ENCODE assay signal across 9 cellular contexts in the genomic region with DNA sequence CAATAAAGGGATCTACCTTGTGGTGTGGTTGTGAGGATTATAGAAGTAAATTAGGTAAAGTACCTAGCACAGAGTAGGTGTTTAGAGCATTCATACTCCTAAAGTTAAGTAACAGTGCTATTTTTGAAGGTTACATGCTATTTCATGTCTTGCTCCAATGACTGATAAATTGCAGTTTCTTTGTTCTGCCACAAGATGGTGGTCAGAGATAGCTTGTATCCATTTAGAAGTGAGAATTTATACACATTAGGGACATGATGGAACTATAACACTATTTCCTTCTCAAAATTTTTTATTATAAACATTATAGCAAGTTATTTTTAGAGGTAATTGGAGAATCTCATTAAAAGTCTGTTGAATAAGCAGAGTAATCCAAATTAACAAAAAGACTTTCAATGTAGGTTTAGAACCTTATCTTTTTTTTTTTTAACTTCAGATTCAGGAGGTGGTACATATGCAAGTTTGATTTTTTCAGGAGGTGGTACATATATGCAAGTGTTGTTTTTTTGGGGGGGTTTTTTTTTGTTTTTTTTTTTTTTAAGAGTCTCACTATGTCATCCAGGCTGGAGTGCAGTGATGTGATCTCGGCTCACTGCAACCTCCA. TPM values are rescaled to one million over a fixed set of nuclear protein-coding genes. Genes with fewer than 3 reads are reported as not detected.
DNase-seq lines count a peak whose midpoint lies in the region; ATAC-seq and TF ChIP-seq lines count a peak whose summit lies in the region.
"Had no signal": no experiment of that assay in that cellular context is flagged by ENCODE, and none has a peak within 500 bp of the region (broad histone marks: within the 10 kb centered on the region; RNA-seq: fewer than 3 reads in every experiment).

No MANE protein-coding gene starts in this region.

- TF ChIP-seq CTCF in RWPE2 (IDR thresholded peaks at IDR 0.05; ENCODE audit: poor library complexity, severe bottlenecking) (peak; percentile 87), osteocyte (IDR thresholded peaks at IDR 0.05) (peak; percentile 71)

- H3K9me3 Mint-ChIP-seq in activated CD4-positive, alpha-beta memory T cell treated with anti-CD3 and anti-CD28 coated beads, Interleukin-2, amount 10 ng/mL, durations not matched to agents 7 days and 5 days, result no peaks in the 10 kb centered on the region
- H3K9me3 Mint-ChIP-seq in activated CD4-positive, alpha-beta memory T cell treated with anti-CD3 and anti-CD28 coated beads for 36 hours, result no peaks in the 10 kb centered on the region
- H3K9me3 Mint-ChIP-seq in osteocyte (ENCODE audit: unreplicated experiment), result no peaks in the 10 kb centered on the region
- H3K9me3 Mint-ChIP-seq: activated naive CD4-positive, alpha-beta T cell treated with anti-CD3 and anti-CD28 coated beads, Interleukin-2, amount 50 U/mL, for 24 hours had no signal

- H3K27me3 ChIP-seq in RWPE2 (ENCODE audit: insufficient read depth, poor library complexity, severe bottlenecking), result no peaks in the 10 kb centered on the region

- no peaks in the 10 kb centered on the region for H3K9me3 ChIP-seq in RWPE2 (ENCODE audit: severe bottlenecking)

- no peak for TF ChIP-seq POLR2A in erythroblast (IDR thresholded peaks at IDR 0.05; ENCODE audit: low read length)

- CTCF ChIA-PET in activated CD4-positive, alpha-beta memory T cell treated with anti-CD3 and anti-CD28 coated beads, Interleukin-2, amount 10 ng/mL, durations not matched to agents 7 days and 5 days (lab: Charles Lee), result interaction anchor here (0.6 to 2.7 kb wide), 6 partner anchors 18 to 1895 kb away, joined by 3 to 11 read pairs (median 4); a partner anchor contains a TSS
- CTCF ChIA-PET in activated CD4-positive, alpha-beta memory T cell treated with anti-CD3 and anti-CD28 coated beads for 36 hours (lab: Charles Lee), result interaction anchor here (0.6 to 1.4 kb wide), 3 partner anchors 18 to 501 kb away, joined by 3 to 5 read pairs (median 4); no protein-coding TSS in a partner anchor

- H3K4me3 ChIP-seq in RWPE2 (ENCODE audit: severe bottlenecking), result no peak overlapping the region

- POLR2A ChIA-PET in activated CD4-positive, alpha-beta memory T cell treated with anti-CD3 and anti-CD28 coated beads, Interleukin-2, amount 10 ng/mL, durations not matched to agents 7 days and 5 days (lab: Charles Lee), result interaction anchor here (1.0 kb wide), 1 partner anchor 18 kb away, joined by 3 read pairs; no protein-coding TSS in a partner anchor
- POLR2A ChIA-PET in activated CD4-positive, alpha-beta memory T cell treated with anti-CD3 and anti-CD28 coated beads for 36 hours (lab: Charles Lee), result no interaction called here

- no peak overlapping the region for H3K27ac ChIP-seq in RWPE2 (ENCODE audit: poor library complexity, severe bottlenecking)

- no peak overlapping the region for H3K4me3 Mint-ChIP-seq in activated CD4-positive, alpha-beta memory T cell treated with anti-CD3 and anti-CD28 coated beads, Interleukin-2, amount 10 ng/mL, durations not matched to agents 7 days and 5 days
- no peak overlapping the region for H3K4me3 Mint-ChIP-seq in activated CD4-positive, alpha-beta memory T cell treated with anti-CD3 and anti-CD28 coated beads for 36 hours
- no peak overlapping the region for H3K4me3 Mint-ChIP-seq in osteocyte (ENCODE audit: unreplicated experiment)
- H3K4me3 Mint-ChIP-seq: activated naive CD4-positive, alpha-beta T cell treated with anti-CD3 and anti-CD28 coated beads, Interleukin-2, amount 50 U/mL, for 24 hours had no signal

- intact Hi-C loops in activated CD4-positive, alpha-beta memory T cell treated with anti-CD3 and anti-CD28 coated beads for 36 hours (cut with micrococcal nuclease), result loop anchor here (1.0 kb wide), 1 partner anchor 369 kb away; no protein-coding TSS in a partner anchor

- H3K4me1 Mint-ChIP-seq in activated CD4-positive, alpha-beta memory T cell treated with anti-CD3 and anti-CD28 coated beads, Interleukin-2, amount 10 ng/mL, durations not matched to agents 7 days and 5 days, result peaks cover 18% of the 10 kb centered on the region
- peaks cover 24% of the 10 kb centered on the region for H3K4me1 Mint-ChIP-seq in activated CD4-positive, alpha-beta memory T cell treated with anti-CD3 and anti-CD28 coated beads for 36 hours (ENCODE audit: low read depth)
- peaks cover 8% of the 10 kb centered on the region for H3K4me1 Mint-ChIP-seq in osteocyte (ENCODE audit: unreplicated experiment)

- H3K27ac Mint-ChIP-seq in activated CD4-positive, alpha-beta memory T cell treated with anti-CD3 and anti-CD28 coated beads, Interleukin-2, amount 10 ng/mL, durations not matched to agents 7 days and 5 days, result peak overlapping the region; percentile 17
- H3K27ac Mint-ChIP-seq in activated CD4-positive, alpha-beta memory T cell treated with anti-CD3 and anti-CD28 coated beads for 36 hours, result no peak overlapping the region
- H3K27ac Mint-ChIP-seq in osteocyte (ENCODE audit: unreplicated experiment), result no peak overlapping the region
- H3K27ac Mint-ChIP-seq: activated naive CD4-positive, alpha-beta T cell treated with anti-CD3 and anti-CD28 coated beads, Interleukin-2, amount 50 U/mL, for 24 hours had no signal

- no peaks in the 10 kb centered on the region for H3K27me3 Mint-ChIP-seq in activated CD4-positive, alpha-beta memory T cell treated with anti-CD3 and anti-CD28 coated beads, Interleukin-2, amount 10 ng/mL, durations not matched to agents 7 days and 5 days
- H3K27me3 Mint-ChIP-seq in activated CD4-positive, alpha-beta memory T cell treated with anti-CD3 and anti-CD28 coated beads for 36 hours, result no peaks in the 10 kb centered on the region
- H3K27me3 Mint-ChIP-seq in osteocyte (ENCODE audit: unreplicated experiment), result no peaks in the 10 kb centered on the region
- H3K27me3 Mint-ChIP-seq: activated naive CD4-positive, alpha-beta T cell treated with anti-CD3 and anti-CD28 coated beads, Interleukin-2, amount 50 U/mL, for 24 hours had no signal

- H3K4me1 ChIP-seq in RWPE2 (ENCODE audit: insufficient read depth, poor library complexity, severe bottlenecking), result no peaks in the 10 kb centered on the region

- no peak for DNase-seq in activated CD4-positive, alpha-beta memory T cell treated with anti-CD3 and anti-CD28 coated beads, Interleukin-2, amount 10 ng/mL, durations not matched to agents 7 days and 5 days
- no peak for DNase-seq in activated CD4-positive, alpha-beta memory T cell treated with anti-CD3 and anti-CD28 coated beads for 36 hours
- DNase-seq in RWPE2 (ENCODE audit: low spot score) (no peak), erythroblast (lab: John Stamatoyannopoulos, UW) (peak; percentile 65 to 71), osteocyte (ENCODE audit: extremely low spot score, unreplicated experiment) (no peak), NCI-H1930 (lab: John Stamatoyannopoulos, UW) (no peak)

- H3K36me3 ChIP-seq in RWPE2 (ENCODE audit: low read depth), result peaks cover 59% of the 10 kb centered on the region

- peaks cover 28% of the 10 kb centered on the region for H3K36me3 Mint-ChIP-seq in activated CD4-positive, alpha-beta memory T cell treated with anti-CD3 and anti-CD28 coated beads, Interleukin-2, amount 10 ng/mL, durations not matched to agents 7 days and 5 days (ENCODE audit: low read depth)
- peaks cover 20% of the 10 kb centered on the region for H3K36me3 Mint-ChIP-seq in activated CD4-positive, alpha-beta memory T cell treated with anti-CD3 and anti-CD28 coated beads for 36 hours
- H3K36me3 Mint-ChIP-seq in osteocyte (ENCODE audit: unreplicated experiment), result peaks cover 22% of the 10 kb centered on the region

- ATAC-seq in HG02870 (IDR thresholded peaks at IDR 0.05; ENCODE audit: unreplicated experiment) (peak; percentile 58), RWPE2 (ENCODE audit: low read depth) (peak; percentile 58), GM19023 (IDR thresholded peaks at IDR 0.05; ENCODE audit: unreplicated experiment) (no peak)

RNA-seq across cellular contexts. Expression of a gene that starts 17.1 kb away (rescaled TPM):
- total RNA-seq in activated CD4-positive, alpha-beta memory T cell treated with anti-CD3 and anti-CD28 coated beads, Interleukin-2, amount 10 ng/mL, durations not matched to agents 7 days and 5 days, result 10 to 100 TPM; 69.7 to 71.4 TPM
- total RNA-seq in activated CD4-positive, alpha-beta memory T cell treated with anti-CD3 and anti-CD28 coated beads for 36 hours, result 10 to 100 TPM; 87.4 to 96.6 TPM
- 58.5 and 61.3 TPM in 2 replicates for total RNA-seq in osteocyte

RNA-seq across cellular contexts. Expression of a gene that starts 17.4 kb away (rescaled TPM):
- 10 to 100 TPM; 13.0 to 15.5 TPM for total RNA-seq in activated CD4-positive, alpha-beta memory T cell treated with anti-CD3 and anti-CD28 coated beads, Interleukin-2, amount 10 ng/mL, durations not matched to agents 7 days and 5 days
- 10 to 100 TPM; 11.5 to 11.8 TPM for total RNA-seq in activated CD4-positive, alpha-beta memory T cell treated with anti-CD3 and anti-CD28 coated beads for 36 hours
- total RNA-seq in osteocyte, result 23.1 and 24.5 TPM in 2 replicates

Comparison
In these comparisons a context has a peak if more than half of its experiments do, and no peak if none do; other contexts are left out.
1. DNase-seq: peak in erythroblast (2 of 2); none in activated CD4-positive, alpha-beta memory T cell treated with anti-CD3 and anti-CD28 coated beads, Interleukin-2, amount 10 ng/mL, durations not matched to agents 7 days and 5 days (single experiment), activated CD4-positive, alpha-beta memory T cell treated with anti-CD3 and anti-CD28 coated beads for 36 hours (single experiment), RWPE2 (single experiment), osteocyte (single experiment) and NCI-H1930 (0 of 2).